ENCODE assay signal across 16 cellular contexts in genomic region chr2:127142663-127143630, GRCh38. TPM values are rescaled to one million over a fixed set of nuclear protein-coding genes. Genes with fewer than 3 reads are reported as not detected.
DNase-seq lines count a peak whose midpoint lies in the region; ATAC-seq and TF ChIP-seq lines count a peak whose summit lies in the region.
"Had no signal": no experiment of that assay in that cellular context is flagged by ENCODE, and none has a peak within 500 bp of the region (broad histone marks: within the 10 kb centered on the region; RNA-seq: fewer than 3 reads in every experiment).

No MANE protein-coding gene starts in this region.

- H2AFZ ChIP-seq in hepatocyte = no peak overlapping the region

- no peak for ATAC-seq in GM18907 (IDR thresholded peaks at IDR 0.05; ENCODE audit: unreplicated experiment)
- ATAC-seq: HCT116; stimulated activated memory B cell treated with anti-CD40 and anti-IgM and Interleukin-4, amounts not matched to agents 10 μg/mL and 1 μg/mL and 100 μg/mL, for 72 hours; T-cell had no signal

- no peaks in the 10 kb centered on the region for H4K20me1 ChIP-seq in BLaER1 treated with 17β-estradiol and CSF1 and Interleukin-3, amounts not matched to agents 10 nM and 100 nM
- H4K20me1 ChIP-seq in hepatocyte (ENCODE audit: insufficient read depth, poor library complexity, severe bottlenecking) = no peaks in the 10 kb centered on the region

- H3K9ac ChIP-seq in BLaER1 treated with 17β-estradiol and CSF1 and Interleukin-3, amounts not matched to agents 10 nM and 100 nM = no peak overlapping the region
- H3K9ac ChIP-seq in skeletal muscle satellite cell (ENCODE audit: low read depth, low read length) = peak overlapping the region; percentile 73

- no peaks in the 10 kb centered on the region for H3K36me3 ChIP-seq in BLaER1 treated with 17β-estradiol and CSF1 and Interleukin-3, amounts not matched to agents 10 nM and 100 nM
- no peaks in the 10 kb centered on the region for H3K36me3 ChIP-seq in adrenal gland (replicated peaks in 1 of 2)
- no peaks in the 10 kb centered on the region for H3K36me3 ChIP-seq in hepatocyte (replicated peaks; ENCODE audit: insufficient read depth, low read depth)
- no peaks in the 10 kb centered on the region for H3K36me3 ChIP-seq in skeletal muscle satellite cell (ENCODE audit: insufficient read depth, low read length)

- WGBS in adrenal gland, 4 donors = 87 to 95% (median 89%) methylated on average over 4 of the region's 4 CpGs
- 72% methylated on average over 4 of the region's 4 CpGs for WGBS in hepatocyte (ENCODE audit: low lambda C conversion rate, missing lambda C conversion rate)

- H3K27ac ChIP-seq in BLaER1 treated with 17β-estradiol and CSF1 and Interleukin-3, amounts not matched to agents 10 nM and 100 nM = no peak overlapping the region
- peak overlapping the region in 3 of 5 donors; percentile 35 to 66 (median 56) for H3K27ac ChIP-seq in adrenal gland
- peak overlapping the region; percentile 39 for H3K27ac ChIP-seq in hepatocyte

- H3K9me2 ChIP-seq in hepatocyte (replicated peaks; ENCODE audit: insufficient read depth) = no peaks in the 10 kb centered on the region

- in situ Hi-C loops in KBM-7 (cut with MboI; ENCODE audit: low pct_unique_long_range_greater_than_20kb, low sequenced_read_pairs) = no loop called here

- H3K4me2 ChIP-seq in BLaER1 treated with 17β-estradiol and CSF1 and Interleukin-3, amounts not matched to agents 10 nM and 100 nM = peak overlapping the region in 10 of 11 experiments; percentile 6 to 83 (median 43); a peak in 15 of 22 replicates
- H3K4me2 ChIP-seq in hepatocyte (no peak overlapping the region), skeletal muscle satellite cell (ENCODE audit: low read length) (peak overlapping the region; percentile 48)

- no peaks in the 10 kb centered on the region for H3K27me3 ChIP-seq in BLaER1 treated with 17β-estradiol and CSF1 and Interleukin-3, amounts not matched to agents 10 nM and 100 nM
- H3K27me3 ChIP-seq in adrenal gland (no peaks in the 10 kb centered on the region), hepatocyte (no peaks in the 10 kb centered on the region), skeletal muscle satellite cell (ENCODE audit: control insufficient read depth, insufficient read depth, low read length) (no peaks in the 10 kb centered on the region)

- TF ChIP-seq POLR2A in adrenal gland (IDR thresholded peaks at IDR 0.05) = no peak

- intact Hi-C loops in adrenal gland (cut with DNase I) = loop anchor here in 1 of 2 donors (10.0 kb wide), 1 partner anchor 68 kb away; no protein-coding TSS in a partner anchor

- peaks cover 30 to 67% (median 40%) of the 10 kb centered on the region in 10 experiments for H3K4me1 ChIP-seq in BLaER1 treated with 17β-estradiol and CSF1 and Interleukin-3, amounts not matched to agents 10 nM and 100 nM
- H3K4me1 ChIP-seq in adrenal gland (replicated peaks in 1 of 2) (peaks cover 19 to 32% of the 10 kb centered on the region in 2 donors), hepatocyte (ENCODE audit: insufficient read depth) (no peaks in the 10 kb centered on the region), skeletal muscle satellite cell (ENCODE audit: control insufficient read depth, insufficient read depth, low read length) (peaks cover 52% of the 10 kb centered on the region)

- peaks cover 0 to 11% (median 7%) of the 10 kb centered on the region in 11 experiments; a peak in 9 of 22 replicates for H3K9me3 ChIP-seq in BLaER1 treated with 17β-estradiol and CSF1 and Interleukin-3, amounts not matched to agents 10 nM and 100 nM (replicated peaks in 1 of 11)
- H3K9me3 ChIP-seq in adrenal gland (replicated peaks in 1 of 3) (no peaks in the 10 kb centered on the region), hepatocyte (ENCODE audit: low read depth) (no peaks in the 10 kb centered on the region), skeletal muscle satellite cell (replicated peaks; ENCODE audit: low read length) (no peaks in the 10 kb centered on the region)

- no peaks in the 10 kb centered on the region for H3K79me2 ChIP-seq in hepatocyte

- DNase-seq in adrenal gland (peak in 2 of 7 donors; percentile 14 to 40), hepatocyte (ENCODE audit: low spot score) (no peak), D341Med (ENCODE audit: low spot score) (no peak), activated T-cell treated with anti-CD3 and anti-CD28 coated beads for 4 hours (no peak), KBM-7 (no peak)
- DNase-seq: activated CD4-positive, alpha-beta T cell treated with anti-CD3 and anti-CD28 coated beads for 48 hours; CD4-positive, CD25-positive, alpha-beta regulatory T cell; occipital lobe; stimulated activated CD4-positive, alpha-beta T cell treated with anti-CD3 and anti-CD28 coated beads, Interleukin-2, amount 100 ng/mL, for 48 hours; T-cell had no signal

- no peak overlapping the region for H3K4me3 ChIP-seq in BLaER1 treated with 17β-estradiol and CSF1 and Interleukin-3, amounts not matched to agents 10 nM and 100 nM
- H3K4me3 ChIP-seq in adrenal gland = no peak overlapping the region
- H3K4me3 ChIP-seq in hepatocyte = no peak overlapping the region
- no peak overlapping the region for H3K4me3 ChIP-seq in skeletal muscle satellite cell (ENCODE audit: low read length)
- H3K4me3 ChIP-seq: lung had no signal

- TF ChIP-seq CTCF in adrenal gland (IDR thresholded peaks at IDR 0.05) (no peak), hepatocyte (IDR thresholded peaks at IDR 0.05; ENCODE audit: poor library complexity) (no peak)

RNA-seq across cellular contexts. Expression of gene BIN1, which starts 36.0 kb away (rescaled TPM):
- total RNA-seq in adrenal gland (100 to 1,000 TPM in 7 of 8 donors, 10 to 100 TPM in 1; 84.0 to 207 (median 134) TPM), hepatocyte (107 and 109 TPM in 2 replicates)
- polyA plus RNA-seq in adrenal gland (100 to 1,000 TPM in 1 of 3 donors, 10 to 100 TPM in 2; 80.3 to 113 (median 97.5) TPM), hepatocyte (113 and 122 TPM in 2 replicates)
- 103 and 112 TPM in 2 replicates for total RNA-seq in skeletal muscle satellite cell (2012; rRNA removed)

Comparison
In these comparisons a context has a peak if more than half of its experiments do, and no peak if none do; other contexts are left out.
1. H3K27ac ChIP-seq: peak in adrenal gland (3 of 5) and hepatocyte (single experiment); none in BLaER1 treated with 17β-estradiol and CSF1 and Interleukin-3, amounts not matched to agents 10 nM and 100 nM (0 of 11).